In the genomic region with DNA sequence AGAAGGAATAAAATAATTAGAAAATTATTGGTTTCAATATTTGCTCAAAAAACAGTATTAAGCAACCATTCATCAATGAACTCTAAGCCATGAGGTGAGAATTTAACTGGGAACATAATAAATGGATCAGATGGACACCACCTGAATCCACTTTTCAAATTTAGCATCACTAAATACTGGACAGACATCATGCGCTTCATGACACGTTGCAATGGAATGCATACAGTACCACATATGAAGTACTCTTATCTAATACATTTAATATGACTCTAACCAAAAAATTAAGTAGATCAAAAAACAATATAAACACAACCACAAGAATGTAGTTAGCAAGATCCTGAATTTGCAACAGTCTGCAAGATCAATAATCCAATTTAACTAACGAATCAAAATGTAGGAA, we compare ENCODE assay signal across 12 cellular contexts.
"Had no signal": no experiment of that assay in that cellular context is flagged by ENCODE, and none has a peak within 500 bp of the region (broad histone marks: within the 10 kb centered on the region; RNA-seq: fewer than 3 reads in every experiment).

No MANE protein-coding gene starts in this region.

- ATAC-seq: left lobe of liver had no signal

- H3K4me3 ChIP-seq: ascending aorta, esophagus muscularis mucosa, neural progenitor cell had no signal

- H2AFZ ChIP-seq: neural progenitor cell had no signal

- H3K36me3 ChIP-seq: ascending aorta, esophagus muscularis mucosa, neural progenitor cell had no signal

- H3K4me2 ChIP-seq: neural progenitor cell had no signal

- DNase-seq: activated CD4-positive, alpha-beta T cell treated with anti-CD3 and anti-CD28 coated beads, Interleukin-2, amount 10 ng/mL, durations not matched to agents 24 days and 14 days; activated CD4-positive, CD25-positive, alpha-beta regulatory T cell; activated CD8-positive, alpha-beta memory T cell treated with anti-CD3 and anti-CD28 coated beads for 24 hours; activated naive CD4-positive, alpha-beta T cell treated with Interleukin-2 at 50 U/mL for 16 hours; islet precursor cell; naive B cell; stimulated activated CD4-positive, alpha-beta T cell treated with anti-CD3 and anti-CD28 coated beads, Interleukin-12 subunit alpha, Interleukin-12 subunit beta, amount 100 ng/mL, for 4 hours; stimulated activated CD4-positive, alpha-beta T cell treated with anti-CD3 and anti-CD28 coated beads, Interleukin-2, amount 100 ng/mL, for 24 hours had no signal

- H3K27me3 ChIP-seq: ascending aorta, esophagus muscularis mucosa, neural progenitor cell had no signal

- H3K4me1 ChIP-seq: ascending aorta, neural progenitor cell had no signal

- H3K27ac ChIP-seq: ascending aorta, esophagus muscularis mucosa, neural progenitor cell had no signal

- H3K9ac ChIP-seq: neural progenitor cell had no signal

- H3K9me3 ChIP-seq: ascending aorta, esophagus muscularis mucosa had no signal
